In the genomic region with DNA sequence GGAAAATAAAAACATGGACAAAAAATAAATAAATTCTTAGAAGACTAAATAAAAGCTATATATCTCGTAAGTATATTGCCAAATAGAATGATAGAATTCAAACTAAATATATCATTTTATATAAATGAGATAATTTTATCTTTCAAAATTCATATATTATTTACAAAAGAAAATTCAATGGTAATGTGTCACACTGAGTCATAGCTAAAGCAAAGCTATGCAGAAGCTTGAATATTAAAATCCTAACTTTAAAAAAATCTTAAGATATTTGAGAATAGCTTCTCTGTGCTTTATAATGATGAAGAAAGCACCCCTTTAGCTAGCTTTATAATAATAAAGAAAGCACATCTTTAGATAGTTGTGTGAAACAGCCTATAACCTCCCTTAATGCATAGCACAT, we compare ENCODE assay signal across 18 cellular contexts.
"Had no signal": no experiment of that assay in that cellular context is flagged by ENCODE, and none has a peak within 500 bp of the region (broad histone marks: within the 10 kb centered on the region; RNA-seq: fewer than 3 reads in every experiment).

No MANE protein-coding gene starts in this region.

- H3K4me1 ChIP-seq: foreskin keratinocyte, prostate gland, tibial nerve had no signal

- DNase-seq: activated CD4-positive, alpha-beta T cell treated with anti-CD3 and anti-CD28 coated beads, Interleukin-2, amount 50 U/mL, for 1 hour; activated CD4-positive, CD25-positive, alpha-beta regulatory T cell treated with anti-CD3 and anti-CD28 coated beads, Interleukin-2, amount 50 U/mL, for 72 hours; activated CD8-positive, alpha-beta T cell treated with anti-CD3 and anti-CD28 coated beads, Interleukin-2, amount 10 ng/mL, durations not matched to agents 7 days and 5 days; activated gamma-delta T cell treated with Interleukin-2 at 50 U/mL for 16 hours; amygdala; cerebellar nuclear complex; effector CD4-positive, alpha-beta T cell; foreskin keratinocyte; hippocampal formation; left ventricle myocardium superior; midbrain; natural killer cell; stimulated activated CD4-positive, alpha-beta T cell treated with anti-CD3 and anti-CD28 coated beads, Interleukin-4, amount 100 ng/mL, for 4 hours; substantia nigra had no signal

- H3K27ac ChIP-seq: foreskin keratinocyte, prostate gland, tibial nerve, VCaP had no signal

- H3K9me3 ChIP-seq: prostate gland, tibial nerve had no signal

- H3K27me3 ChIP-seq: foreskin keratinocyte, tibial nerve had no signal

- H3K4me3 ChIP-seq: prostate gland, tibial nerve had no signal

- ATAC-seq: activated CD8-positive, alpha-beta T cell treated with anti-CD3 and anti-CD28 coated beads, Interleukin-2, amount 10 ng/mL, durations not matched to agents 7 days and 5 days; activated naive CD4-positive, alpha-beta T cell treated with anti-CD3 and anti-CD28 coated beads, Interleukin-2, amount 50 U/mL, for 72 hours; foreskin keratinocyte; left ventricle myocardium superior; natural killer cell had no signal

- H3K36me3 ChIP-seq: prostate gland, tibial nerve had no signal
